8 cellular contexts compared by ENCODE assay signal in the genomic region with DNA sequence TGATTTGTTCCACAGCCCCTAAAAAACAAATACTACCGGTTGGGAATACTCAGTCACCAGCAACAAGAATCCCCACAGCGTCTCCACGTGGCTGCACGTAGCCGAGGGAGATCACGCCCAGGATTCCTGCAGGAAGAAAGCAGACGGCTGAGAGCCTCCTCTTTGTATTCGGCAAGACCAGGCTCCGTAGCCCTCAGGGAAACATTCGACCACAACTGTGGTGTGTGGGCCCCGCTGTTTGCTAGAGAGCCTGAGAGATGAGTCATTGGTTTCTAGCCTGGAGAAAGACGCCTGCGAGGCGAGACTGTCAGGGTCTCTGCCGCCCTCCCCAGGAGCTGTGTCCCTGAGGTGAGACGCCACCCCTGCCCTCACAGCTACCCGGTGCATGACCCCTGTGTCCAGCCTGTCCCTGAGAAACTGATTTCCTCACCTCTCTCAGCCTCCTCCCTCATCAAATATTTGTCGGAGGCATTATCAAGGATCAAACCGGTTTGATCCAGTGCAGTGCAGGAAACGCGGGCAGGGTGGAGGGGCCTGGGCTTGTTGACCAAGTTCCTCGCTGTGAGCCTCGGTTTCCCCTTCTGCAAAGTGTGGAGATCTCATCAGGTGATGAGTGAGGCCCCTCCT. TPM values are rescaled to one million over a fixed set of nuclear protein-coding genes. Genes with fewer than 3 reads are reported as not detected.
A peak's percentile ranks its signal among the peaks of the same experiment; 100 is the strongest.
DNase-seq lines count a peak whose midpoint lies in the region; ATAC-seq and TF ChIP-seq lines count a peak whose summit lies in the region.

No MANE protein-coding gene starts in this region.

- H3K27ac ChIP-seq in right atrium auricular region: peak overlapping the region in 1 of 2 donors; percentile 27

- intact Hi-C loops in Right ventricle myocardium inferior (cut with DNase I): no loop called here

- DNase-seq in Right ventricle myocardium inferior (ENCODE audit: missing footprints): no peak
- no peak for DNase-seq in right atrium auricular region (ENCODE audit: low spot score)
- DNase-seq in T-helper 22 cell (ENCODE audit: low read depth): peak; percentile 68
- DNase-seq in amniotic epithelial cell (ENCODE audit: low read depth): peak; percentile 97
- peak; percentile 86 for DNase-seq in kidney epithelial cell (ENCODE audit: low read depth)
- DNase-seq in stimulated activated CD4-positive, alpha-beta T cell treated with anti-CD3 and anti-CD28 coated beads, TNF-alpha, amount 100 ng/mL, for 24 hours (ENCODE audit: low read depth in 3 of 3): peak in 2 of 3 experiments; percentile 66 to 77
- DNase-seq in NCI-H446 treated with DMSO at 0.1 percent for 48 hours (lab: John Stamatoyannopoulos, UW): no peak

- H3K36me3 ChIP-seq in right atrium auricular region (no peaks in the 10 kb centered on the region), kidney epithelial cell (ENCODE audit: control insufficient read depth, insufficient read depth, low read length) (no peaks in the 10 kb centered on the region)

- no peaks in the 10 kb centered on the region for H3K9me3 ChIP-seq in right atrium auricular region

- peak; percentile 20 for ATAC-seq in Right ventricle myocardium inferior
- peak; percentile 95 for ATAC-seq in HG03442 (IDR thresholded peaks at IDR 0.05; ENCODE audit: unreplicated experiment)

- H3K27me3 ChIP-seq in right atrium auricular region (no peaks in the 10 kb centered on the region), kidney epithelial cell (ENCODE audit: control insufficient read depth, insufficient read depth, low read length) (no peaks in the 10 kb centered on the region)

- H3K4me1 ChIP-seq in right atrium auricular region: peaks cover 0 to 13% of the 10 kb centered on the region in 2 donors

- H3K4me3 ChIP-seq in right atrium auricular region (no peak overlapping the region), kidney epithelial cell (ENCODE audit: low read depth, low read length) (no peak overlapping the region)

- no peak for TF ChIP-seq CTCF in right atrium auricular region (IDR thresholded peaks at IDR 0.05)
- TF ChIP-seq CTCF in kidney epithelial cell (IDR thresholded peaks at IDR 0.05; ENCODE audit: insufficient read depth, low read length, poor library complexity, severe bottlenecking): peak; percentile 3

RNA-seq across cellular contexts. Expression of gene S100P, which starts 4.7 kb away (rescaled TPM):
- not detected for total RNA-seq in Right ventricle myocardium inferior
- total RNA-seq in right atrium auricular region: under 1 TPM in 1 of 2 donors, not detected in 1; 0.35 TPM
- 6.8 and 8.8 TPM in 2 replicates for total RNA-seq in kidney epithelial cell

RNA-seq across cellular contexts. Expression of gene MRFAP1L1, which starts 20.7 kb away (rescaled TPM):
- total RNA-seq in Right ventricle myocardium inferior: 41.7 TPM
- 10 to 100 TPM; 58.2 to 65.3 TPM for total RNA-seq in right atrium auricular region
- total RNA-seq in kidney epithelial cell: 36.9 and 53.6 TPM in 2 replicates

RNA-seq across cellular contexts. Expression of gene BLOC1S4, which starts 27.0 kb away (rescaled TPM):
- total RNA-seq in Right ventricle myocardium inferior: 6.0 TPM
- 10 to 100 TPM in 1 of 2 donors, 1 to 10 TPM in 1; 8.4 to 17.4 TPM for total RNA-seq in right atrium auricular region
- total RNA-seq in kidney epithelial cell: 21.4 and 23.3 TPM in 2 replicates

RNA-seq across cellular contexts. Expression of gene MRFAP1, which starts 48.5 kb away (rescaled TPM):
- total RNA-seq in Right ventricle myocardium inferior (234 TPM), right atrium auricular region (100 to 1,000 TPM; 170 to 176 TPM), kidney epithelial cell (238 and 255 TPM in 2 replicates)

Comparison
In these comparisons a context has a peak if more than half of its experiments do, and no peak if none do; other contexts are left out.
1. DNase-seq: peak in T-helper 22 cell (single experiment), amniotic epithelial cell (single experiment), kidney epithelial cell (single experiment) and stimulated activated CD4-positive, alpha-beta T cell treated with anti-CD3 and anti-CD28 coated beads, TNF-alpha, amount 100 ng/mL, for 24 hours (2 of 3); none in Right ventricle myocardium inferior (single experiment), right atrium auricular region (single experiment) and NCI-H446 treated with DMSO at 0.1 percent for 48 hours (single experiment).